ENCODE assay signal across 18 cellular contexts in genomic region chr10:29603516-29603915, GRCh38. TPM values are rescaled to one million over a fixed set of nuclear protein-coding genes. Genes with fewer than 3 reads are reported as not detected.
A peak's percentile ranks its signal among the peaks of the same experiment; 100 is the strongest.
DNase-seq lines count a peak whose midpoint lies in the region; ATAC-seq and TF ChIP-seq lines count a peak whose summit lies in the region.
"Had no signal": no experiment of that assay in that cellular context is flagged by ENCODE, and none has a peak within 500 bp of the region (broad histone marks: within the 10 kb centered on the region; RNA-seq: fewer than 3 reads in every experiment).

No MANE protein-coding gene starts in this region.

- in situ Hi-C loops in gastrocnemius medialis (cut with MboI; ENCODE audit: low sequenced_read_pairs in 4 of 4): no loop called here

- intact Hi-C loops in left cardiac atrium (cut with DNase I): no loop called here
- intact Hi-C loops in esophagus muscularis mucosa (cut with DNase I): no loop called here
- intact Hi-C loops in gastrocnemius medialis (cut with DNase I; ENCODE audit: low total_unique reads): no loop called here

- no peak for TF ChIP-seq CTCF in right atrium auricular region (IDR thresholded peaks at IDR 0.05)
- no peak for TF ChIP-seq CTCF in esophagus muscularis mucosa (IDR thresholded peaks at IDR 0.05)
- TF ChIP-seq CTCF in gastrocnemius medialis (IDR thresholded peaks at IDR 0.05 in 4 of 5, conservative IDR thresholded peaks at IDR 0.05 in 1 of 5): no peak
- no peak for TF ChIP-seq CTCF in GM10248 (IDR thresholded peaks at IDR 0.05; ENCODE audit: control extremely low read depth, extremely low read depth, low read depth, missing control alignments)

- peaks cover 0 to 45% of the 10 kb centered on the region in 2 donors for H3K4me1 ChIP-seq in right atrium auricular region
- H3K4me1 ChIP-seq in esophagus muscularis mucosa: peaks cover 27 to 98% (median 90%) of the 10 kb centered on the region in 4 donors
- peaks cover 92 to 96% of the 10 kb centered on the region in 2 donors for H3K4me1 ChIP-seq in gastrocnemius medialis

- H3K36me3 ChIP-seq in right atrium auricular region (peaks cover 8% of the 10 kb centered on the region), esophagus muscularis mucosa (peaks cover 0 to 21% (median 6%) of the 10 kb centered on the region in 4 donors), gastrocnemius medialis (no peaks in the 10 kb centered on the region)

- TF ChIP-seq EP300 in esophagus muscularis mucosa (IDR thresholded peaks at IDR 0.05): no peak

- DNase-seq in right atrium auricular region (ENCODE audit: low spot score) (peak; percentile 21), left cardiac atrium (no peak), esophagus muscularis mucosa (ENCODE audit: extremely low spot score) (no peak), gastrocnemius medialis (no peak), GM10248 (ENCODE audit: extremely low spot score) (no peak)
- DNase-seq: CD4-positive, CD25-positive, alpha-beta regulatory T cell; GOT3; Karpas-422; MM.1S; NCI-H1105; NCI-H1694 treated with DMSO at 0.1 percent for 48 hours; NCI-H446 treated with DMSO at 0.1 percent for 48 hours; NCI-H774; PC-9 had no signal

- WGBS in esophagus muscularis mucosa: 64% methylated on average over 2 of the region's 2 CpGs

- H3K4me3 ChIP-seq in right atrium auricular region (no peak overlapping the region), esophagus muscularis mucosa (no peak overlapping the region), gastrocnemius medialis (no peak overlapping the region)
- H3K4me3 ChIP-seq: GM12878, PC-9 had no signal

- no peak for TF ChIP-seq POLR2A in esophagus muscularis mucosa (IDR thresholded peaks at IDR 0.05; ENCODE audit: low read depth)
- TF ChIP-seq POLR2A in gastrocnemius medialis (IDR thresholded peaks at IDR 0.05): no peak

- H3K9me3 ChIP-seq in right atrium auricular region (no peaks in the 10 kb centered on the region), esophagus muscularis mucosa (no peaks in the 10 kb centered on the region), gastrocnemius medialis (no peaks in the 10 kb centered on the region)

- POLR2A ChIA-PET in GM10248 (lab: Yijun Ruan, JAX): no interaction called here

- H3K27me3 ChIP-seq in right atrium auricular region: no peaks in the 10 kb centered on the region
- H3K27me3 ChIP-seq in esophagus muscularis mucosa: no peaks in the 10 kb centered on the region
- no peaks in the 10 kb centered on the region for H3K27me3 ChIP-seq in gastrocnemius medialis

- ATAC-seq in left cardiac atrium (no peak), gastrocnemius medialis (no peak), HG02973 (IDR thresholded peaks at IDR 0.05; ENCODE audit: unreplicated experiment) (no peak), GM18870 (IDR thresholded peaks at IDR 0.05; ENCODE audit: unreplicated experiment) (no peak), GM21526 (IDR thresholded peaks at IDR 0.05; ENCODE audit: low FRiP score, unreplicated experiment) (no peak)
- ATAC-seq: GM12878 had no signal

- CTCF ChIA-PET in GM10248 (lab: Yijun Ruan, JAX): interaction anchor here (5.5 kb wide), 1 partner anchor 13 kb away, joined by 25 read pairs; no protein-coding TSS in a partner anchor

- H3K27ac ChIP-seq in right atrium auricular region (no peak overlapping the region), esophagus muscularis mucosa (replicated peaks in 1 of 4) (peak overlapping the region in 3 of 4 donors; percentile 16 to 81 (median 34)), gastrocnemius medialis (peak overlapping the region; percentile 95 to 96 (median 96))
- H3K27ac ChIP-seq: PC-9 had no signal

RNA-seq across cellular contexts. Expression of gene SVIL, which starts 31.3 kb away (rescaled TPM):
- 100 to 1,000 TPM; 260 to 340 TPM for total RNA-seq in right atrium auricular region
- 100 to 1,000 TPM; 203 to 250 TPM for total RNA-seq in left cardiac atrium
- total RNA-seq in esophagus muscularis mucosa: 1,000 to 10,000 TPM in 1 of 4 donors, 100 to 1,000 TPM in 3; 785 to 1,099 (median 921) TPM
- total RNA-seq in gastrocnemius medialis: 1,000 to 10,000 TPM; 1,040 to 1,354 (median 1,121) TPM

Comparison
In these comparisons a context has a peak if more than half of its experiments do, and no peak if none do; other contexts are left out.
1. H3K27ac ChIP-seq: peak in esophagus muscularis mucosa (3 of 4) and gastrocnemius medialis (4 of 4); none in right atrium auricular region (0 of 2).